ENCODE assay signal across 13 cellular contexts in the genomic region with DNA sequence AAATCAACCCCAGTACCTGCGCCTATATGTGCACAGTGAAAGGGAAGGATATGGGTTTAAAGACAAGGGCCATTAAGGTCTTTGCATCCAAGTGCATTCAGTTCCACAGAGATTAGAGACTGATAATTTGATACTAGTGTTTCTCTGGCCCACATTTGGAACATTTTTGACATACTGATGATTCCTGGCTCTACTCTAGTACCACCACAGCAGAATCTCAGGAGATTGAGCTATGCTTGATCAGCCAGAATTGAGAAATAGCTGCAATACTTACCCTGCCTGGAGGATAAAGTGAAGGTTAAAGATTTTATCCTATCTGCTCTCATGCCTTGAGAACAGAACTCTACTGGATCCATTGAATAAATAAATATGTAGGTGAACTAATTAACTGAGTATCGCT.
DNase-seq lines count a peak whose midpoint lies in the region; ATAC-seq lines count a peak whose summit lies in the region.
"Had no signal": no experiment of that assay in that cellular context is flagged by ENCODE, and none has a peak within 500 bp of the region (broad histone marks: within the 10 kb centered on the region; RNA-seq: fewer than 3 reads in every experiment).

No MANE protein-coding gene starts in this region.

- ATAC-seq in HG02798 (IDR thresholded peaks at IDR 0.05; ENCODE audit: poor library complexity, unreplicated experiment) (no peak), HG03139 (IDR thresholded peaks at IDR 0.05; ENCODE audit: unreplicated experiment) (no peak)
- ATAC-seq: CD8-positive, alpha-beta T cell had no signal

- DNase-seq in EL (peak; percentile 4), astrocyte of the hippocampus (ENCODE audit: low read depth, low spot score) (peak; percentile 11), iris pigment epithelial cell (ENCODE audit: low read depth) (peak; percentile 22), NCI-H2196 treated with DMSO at 0.1 percent for 48 hours (lab: John Stamatoyannopoulos, UW; ENCODE audit: unreplicated experiment) (no peak)
- no peak for DNase-seq in activated CD4-positive, alpha-beta T cell treated with anti-CD3 and anti-CD28 coated beads for 1 hour
- DNase-seq: CD8-positive, alpha-beta T cell; COR-L47; DMS153; DMS79 treated with DMSO at 0.1 percent for 48 hours; GF-D8; H7 had no signal

Comparison
In these comparisons a context has a peak if more than half of its experiments do, and no peak if none do; other contexts are left out.
1. DNase-seq: peak in EL (single experiment), astrocyte of the hippocampus (single experiment) and iris pigment epithelial cell (single experiment); none in NCI-H2196 treated with DMSO at 0.1 percent for 48 hours (single experiment) and activated CD4-positive, alpha-beta T cell treated with anti-CD3 and anti-CD28 coated beads for 1 hour (single experiment).